ENCODE assay signal across 11 cellular contexts in genomic region chr18:34738173-34738894, GRCh38.
A peak's percentile ranks its signal among the peaks of the same experiment; 100 is the strongest.
DNase-seq lines count a peak whose midpoint lies in the region; ATAC-seq lines count a peak whose summit lies in the region.
"Had no signal": no experiment of that assay in that cellular context is flagged by ENCODE, and none has a peak within 500 bp of the region (broad histone marks: within the 10 kb centered on the region; RNA-seq: fewer than 3 reads in every experiment).

No MANE protein-coding gene starts in this region.

- intact Hi-C loops in head of caudate nucleus (cut with DNase I), result no loop called here

- H3K27ac Mint-ChIP-seq in stimulated activated effector memory CD8-positive, alpha-beta T cell treated with anti-CD3 and anti-CD28 coated beads, Interleukin-12 subunit alpha, Interleukin-12 subunit beta, amount 100 ng/mL, for 72 hours, result no peak overlapping the region
- H3K27ac Mint-ChIP-seq: activated naive CD4-positive, alpha-beta T cell treated with anti-CD3 and anti-CD28 coated beads for 36 hours had no signal

- ATAC-seq in HG02588 (IDR thresholded peaks at IDR 0.05; ENCODE audit: unreplicated experiment) (no peak), GM21737 (IDR thresholded peaks at IDR 0.05; ENCODE audit: unreplicated experiment) (no peak)
- no peak for ATAC-seq in stimulated activated effector memory CD8-positive, alpha-beta T cell treated with anti-CD3 and anti-CD28 coated beads, Interleukin-12 subunit alpha, Interleukin-12 subunit beta, amount 100 ng/mL, for 72 hours
- ATAC-seq: esophagus mucosa, mucosa of descending colon had no signal

- no peak overlapping the region for H3K4me3 Mint-ChIP-seq in stimulated activated effector memory CD8-positive, alpha-beta T cell treated with anti-CD3 and anti-CD28 coated beads, Interleukin-12 subunit alpha, Interleukin-12 subunit beta, amount 100 ng/mL, for 72 hours
- H3K4me3 Mint-ChIP-seq: activated naive CD4-positive, alpha-beta T cell treated with anti-CD3 and anti-CD28 coated beads for 36 hours had no signal

- DNase-seq in HCEC 1CT (peak; percentile 11), SW480 (ENCODE audit: low spot score) (peak; percentile 1), head of caudate nucleus (peak in 36 of 42 donors; percentile 10 to 78 (median 47)), retina (peak; percentile 38), KBM-7 (no peak)
- DNase-seq in stimulated activated effector memory CD8-positive, alpha-beta T cell treated with anti-CD3 and anti-CD28 coated beads, Interleukin-12 subunit alpha, Interleukin-12 subunit beta, amount 100 ng/mL, for 72 hours (ENCODE audit: low spot score in 2 of 2), result no peak
- DNase-seq: activated naive CD4-positive, alpha-beta T cell treated with anti-CD3 and anti-CD28 coated beads for 36 hours; mucosa of descending colon had no signal

- no peaks in the 10 kb centered on the region for H3K9me3 Mint-ChIP-seq in stimulated activated effector memory CD8-positive, alpha-beta T cell treated with anti-CD3 and anti-CD28 coated beads, Interleukin-12 subunit alpha, Interleukin-12 subunit beta, amount 100 ng/mL, for 72 hours
- H3K9me3 Mint-ChIP-seq: activated naive CD4-positive, alpha-beta T cell treated with anti-CD3 and anti-CD28 coated beads for 36 hours had no signal

- no peaks in the 10 kb centered on the region for H3K36me3 Mint-ChIP-seq in stimulated activated effector memory CD8-positive, alpha-beta T cell treated with anti-CD3 and anti-CD28 coated beads, Interleukin-12 subunit alpha, Interleukin-12 subunit beta, amount 100 ng/mL, for 72 hours

- in situ Hi-C loops in KBM-7 (cut with MboI; ENCODE audit: low pct_unique_long_range_greater_than_20kb, low sequenced_read_pairs), result no loop called here

- no peaks in the 10 kb centered on the region for H3K4me1 Mint-ChIP-seq in stimulated activated effector memory CD8-positive, alpha-beta T cell treated with anti-CD3 and anti-CD28 coated beads, Interleukin-12 subunit alpha, Interleukin-12 subunit beta, amount 100 ng/mL, for 72 hours

Comparison
In these comparisons a context has a peak if more than half of its experiments do, and no peak if none do; other contexts are left out.
1. DNase-seq: peak in HCEC 1CT (single experiment), SW480 (single experiment), head of caudate nucleus (36 of 42) and retina (single experiment); none in KBM-7 (single experiment) and stimulated activated effector memory CD8-positive, alpha-beta T cell treated with anti-CD3 and anti-CD28 coated beads, Interleukin-12 subunit alpha, Interleukin-12 subunit beta, amount 100 ng/mL, for 72 hours (0 of 2).